ENCODE assay signal across 15 cellular contexts in genomic region chr2:121532894-121533293, GRCh38. TPM values are rescaled to one million over a fixed set of nuclear protein-coding genes. Genes with fewer than 3 reads are reported as not detected.
DNase-seq lines count a peak whose midpoint lies in the region; ATAC-seq and TF ChIP-seq lines count a peak whose summit lies in the region.
"Had no signal": no experiment of that assay in that cellular context is flagged by ENCODE, and none has a peak within 500 bp of the region (broad histone marks: within the 10 kb centered on the region; RNA-seq: fewer than 3 reads in every experiment).

No MANE protein-coding gene starts in this region.

- peaks cover 27 to 64% of the 10 kb centered on the region in 2 donors for H3K4me1 Mint-ChIP-seq in stimulated activated naive B cell treated with anti-CD40 and anti-IgM and Interleukin-4, amounts not matched to agents 10 μg/mL and 1 μg/mL and 100 μg/mL, for 72 hours

- no peaks in the 10 kb centered on the region for H3K9me3 Mint-ChIP-seq in stimulated activated naive B cell treated with anti-CD40 and anti-IgM and Interleukin-4, amounts not matched to agents 10 μg/mL and 1 μg/mL and 100 μg/mL, for 72 hours
- H3K9me3 Mint-ChIP-seq: activated naive CD4-positive, alpha-beta T cell treated with anti-CD3 and anti-CD28 coated beads, Interleukin-2, amount 50 U/mL, for 72 hours; CD4-positive, CD25-positive, alpha-beta regulatory T cell; memory B cell had no signal

- no peaks in the 10 kb centered on the region for H3K9me2 ChIP-seq in PC-9 (ENCODE audit: insufficient read depth)

- no TSS peak for BruUV-seq in PC-9 (replicated peaks; lab: Mats Ljungman, UMichigan)

- no peak overlapping the region for H3K4me3 Mint-ChIP-seq in stimulated activated naive B cell treated with anti-CD40 and anti-IgM and Interleukin-4, amounts not matched to agents 10 μg/mL and 1 μg/mL and 100 μg/mL, for 72 hours

- H3K27ac ChIP-seq in right cardiac atrium (ENCODE audit: low read length) (peak overlapping the region; percentile 73), PC-9 (0 out of 2 replicates have a peak overlapping the region, but pooled peaks have one; percentile 95)

- H3K27me3 Mint-ChIP-seq in stimulated activated naive B cell treated with anti-CD40 and anti-IgM and Interleukin-4, amounts not matched to agents 10 μg/mL and 1 μg/mL and 100 μg/mL, for 72 hours: no peaks in the 10 kb centered on the region
- H3K27me3 Mint-ChIP-seq: CD4-positive, CD25-positive, alpha-beta regulatory T cell; memory B cell had no signal

- DNase-seq in right cardiac atrium: no peak
- no peak for DNase-seq in left cardiac atrium
- DNase-seq in PC-9: peak in 1 of 2 experiments; percentile 9
- DNase-seq in glomerular visceral epithelial cell (ENCODE audit: extremely low spot score): peak; percentile 32
- no peak for DNase-seq in NCI-H146 (lab: John Stamatoyannopoulos, UW)
- DNase-seq in GOT3 (lab: John Stamatoyannopoulos, UW): no peak
- DNase-seq in stimulated activated naive B cell treated with anti-CD40 and anti-IgM and Interleukin-4, amounts not matched to agents 10 μg/mL and 1 μg/mL and 100 μg/mL, for 72 hours: no peak
- DNase-seq: CD4-positive, CD25-positive, alpha-beta regulatory T cell had no signal

- H3K27me3 ChIP-seq in right cardiac atrium (ENCODE audit: control insufficient read depth, insufficient read depth) (no peaks in the 10 kb centered on the region), PC-9 (ENCODE audit: insufficient read depth, low read depth) (no peaks in the 10 kb centered on the region)

- no peak for TF ChIP-seq CTCF in PC-9 (conservative IDR thresholded peaks at IDR 0.05)

- H4K20me1 ChIP-seq in PC-9 (ENCODE audit: insufficient read depth): no peaks in the 10 kb centered on the region

- intact Hi-C loops in right cardiac atrium (cut with DNase I) (loop anchor here in 2 of 4 donors (5.0 to 10.0 kb wide), 3 partner anchors 62 to 184 kb away; partner anchors contain the start of gene CLASP1 (in 1 of the 2)), left cardiac atrium (cut with DNase I) (loop anchor here (5.0 to 10.0 kb wide), 3 partner anchors 62 to 164 kb away; partner anchors contain the start of gene CLASP1 (in 1 of the 2)), PC-9 (cut with micrococcal nuclease; ENCODE audit: unreplicated experiment) (no loop called here)

- H3K4me2 ChIP-seq in PC-9: peak overlapping the region; percentile 99

- peaks cover 15 to 29% of the 10 kb centered on the region in 2 donors for H3K36me3 Mint-ChIP-seq in stimulated activated naive B cell treated with anti-CD40 and anti-IgM and Interleukin-4, amounts not matched to agents 10 μg/mL and 1 μg/mL and 100 μg/mL, for 72 hours
- H3K36me3 Mint-ChIP-seq: CD4-positive, CD25-positive, alpha-beta regulatory T cell; memory B cell had no signal

- H3F3A ChIP-seq in PC-9 (ENCODE audit: insufficient read depth, low read depth): peaks cover 30% of the 10 kb centered on the region

- H3K27ac Mint-ChIP-seq in stimulated activated naive B cell treated with anti-CD40 and anti-IgM and Interleukin-4, amounts not matched to agents 10 μg/mL and 1 μg/mL and 100 μg/mL, for 72 hours: no peak overlapping the region
- H3K27ac Mint-ChIP-seq: activated naive CD4-positive, alpha-beta T cell treated with anti-CD3 and anti-CD28 coated beads, Interleukin-2, amount 50 U/mL, for 72 hours; memory B cell had no signal

- CTCF ChIA-PET in PC-9 (lab: Charles Lee): interaction anchor here (0.6 kb wide), 1 partner anchor 103 kb away, joined by 5 read pairs; no protein-coding TSS in a partner anchor

- H3K9me3 ChIP-seq in right cardiac atrium (ENCODE audit: control insufficient read depth, low read length) (no peaks in the 10 kb centered on the region), PC-9 (ENCODE audit: insufficient read depth, low read depth) (no peaks in the 10 kb centered on the region)

- H3K4me1 ChIP-seq in right cardiac atrium (ENCODE audit: control insufficient read depth, insufficient read depth, low read length): peaks cover 10% of the 10 kb centered on the region
- H3K4me1 ChIP-seq in PC-9 (replicated peaks; ENCODE audit: insufficient read depth): peaks cover 30% of the 10 kb centered on the region

- WGBS in right cardiac atrium: 58% methylated on average over 6 of the region's 6 CpGs

- POLR2A ChIA-PET in PC-9 (lab: Charles Lee; ENCODE audit: unreplicated experiment): interaction anchor here (0.6 kb wide), 1 partner anchor 17 kb away, joined by 3 read pairs; no protein-coding TSS in a partner anchor

- no peak overlapping the region for H2AFZ ChIP-seq in PC-9

- no peaks in the 10 kb centered on the region for H3K36me3 ChIP-seq in PC-9 (ENCODE audit: low read depth)

- H3K79me2 ChIP-seq in PC-9 (ENCODE audit: low read depth): peaks cover 59% of the 10 kb centered on the region

- ATAC-seq in right cardiac atrium (no peak), left cardiac atrium (no peak), HG03469 (IDR thresholded peaks at IDR 0.05; ENCODE audit: unreplicated experiment) (no peak)
- ATAC-seq in stimulated activated naive B cell treated with anti-CD40 and anti-IgM and Interleukin-4, amounts not matched to agents 10 μg/mL and 1 μg/mL and 100 μg/mL, for 72 hours (replicated peaks): no peak
- ATAC-seq: activated naive CD4-positive, alpha-beta T cell treated with anti-CD3 and anti-CD28 coated beads, Interleukin-2, amount 50 U/mL, for 72 hours had no signal

- no peak overlapping the region for H3K4me3 ChIP-seq in right cardiac atrium (ENCODE audit: low read length)
- H3K4me3 ChIP-seq in PC-9: no peak overlapping the region

RNA-seq across cellular contexts. Expression of gene RNU4ATAC, which starts 2.2 kb away (rescaled TPM):
- total RNA-seq in right cardiac atrium: 10 to 100 TPM in 1 of 4 donors, not detected in 3; 12.7 TPM
- not detected for polyA plus RNA-seq in right cardiac atrium
- total RNA-seq in left cardiac atrium: 10 to 100 TPM in 1 of 2 donors, not detected in 1; 24.3 TPM
- not detected in 2 replicates for total RNA-seq in PC-9 (2021)
- total RNA-seq: activated naive CD4-positive, alpha-beta T cell treated with anti-CD3 and anti-CD28 coated beads, Interleukin-2, amount 50 U/mL, for 72 hours; CD4-positive, CD25-positive, alpha-beta regulatory T cell; H1; NCI-H460; subcutaneous adipose tissue had no signal
- polyA plus RNA-seq: CD4-positive, CD25-positive, alpha-beta regulatory T cell; esophagus; H1 had no signal
